27 cellular contexts compared by ENCODE assay signal in genomic region chr3:31546725-31547124, GRCh38. TPM values are rescaled to one million over a fixed set of nuclear protein-coding genes. Genes with fewer than 3 reads are reported as not detected.
DNase-seq lines count a peak whose midpoint lies in the region; ATAC-seq and TF ChIP-seq lines count a peak whose summit lies in the region.
"Had no signal": no experiment of that assay in that cellular context is flagged by ENCODE, and none has a peak within 500 bp of the region (broad histone marks: within the 10 kb centered on the region; RNA-seq: fewer than 3 reads in every experiment).

No MANE protein-coding gene starts in this region.

- peak overlapping the region; percentile 45 to 82 (median 60) for H3K27ac Mint-ChIP-seq in CD4-positive, CD25-positive, alpha-beta regulatory T cell
- peak overlapping the region; percentile 52 for H3K27ac Mint-ChIP-seq in Calu3 (ENCODE audit: unreplicated experiment)
- H3K27ac Mint-ChIP-seq in activated T-helper 17 cell treated with anti-CD3 and anti-CD28 coated beads, Interleukin-2, amount 50 U/mL, for 72 hours: peak overlapping the region; percentile 62
- H3K27ac Mint-ChIP-seq in activated naive CD8-positive, alpha-beta T cell treated with anti-CD3 and anti-CD28 coated beads for 36 hours: no peak overlapping the region
- H3K27ac Mint-ChIP-seq: activated CD4-positive, alpha-beta memory T cell treated with anti-CD3 and anti-CD28 coated beads, Interleukin-2, amount 10 ng/mL, durations not matched to agents 7 days and 5 days had no signal

- DNase-seq in CD4-positive, CD25-positive, alpha-beta regulatory T cell: no peak
- DNase-seq in Calu3 (no peak), COLO668 (lab: John Stamatoyannopoulos, UW; ENCODE audit: unreplicated experiment) (no peak), GM10266 (ENCODE audit: extremely low spot score) (no peak)
- DNase-seq in activated naive CD8-positive, alpha-beta T cell treated with anti-CD3 and anti-CD28 coated beads for 36 hours: no peak
- DNase-seq: activated CD4-positive, alpha-beta memory T cell treated with anti-CD3 and anti-CD28 coated beads, Interleukin-2, amount 10 ng/mL, durations not matched to agents 7 days and 5 days; activated CD4-positive, CD25-positive, alpha-beta regulatory T cell; activated gamma-delta T cell; activated T-cell treated with anti-CD3 and anti-CD28 coated beads for 4 hours; CD8-positive, alpha-beta memory T cell; cerebellar nuclear complex; H7; kidney; midbrain; naive thymus-derived CD8-positive, alpha-beta T cell; NCI-H1092 treated with DMSO at 0.1 percent for 48 hours; NCI-H187 treated with DMSO at 0.1 percent for 48 hours; NCI-H524 treated with DMSO at 0.1 percent for 48 hours; Peyer's patch; retina; small intestine; stimulated activated CD4-positive, alpha-beta T cell treated with anti-CD3 and anti-CD28 coated beads, Interleukin-1b, Interleukin-23, amount 100 ng/mL, for 48 hours; stimulated activated CD8-positive, alpha-beta memory T cell treated with anti-CD3 and anti-CD28 coated beads, Interleukin-4, amount 100 ng/mL, for 48 hours; stimulated activated naive CD8-positive, alpha-beta T cell treated with anti-CD3 and anti-CD28 coated beads, Interleukin-15, amount 100 ng/mL, for 72 hours; transverse colon had no signal

- no peaks in the 10 kb centered on the region for H3K27me3 ChIP-seq in CD4-positive, CD25-positive, alpha-beta regulatory T cell (ENCODE audit: control insufficient read depth, insufficient read depth, low read length)
- H3K27me3 ChIP-seq in neutrophil: no peaks in the 10 kb centered on the region
- H3K27me3 ChIP-seq: Peyer's patch, transverse colon had no signal

- intact Hi-C loops in Calu3 (cut with micrococcal nuclease; ENCODE audit: unreplicated experiment): no loop called here

- H3K4me1 Mint-ChIP-seq in CD4-positive, CD25-positive, alpha-beta regulatory T cell: peaks cover 60 to 87% (median 77%) of the 10 kb centered on the region in 4 donors
- H3K4me1 Mint-ChIP-seq in Calu3 (ENCODE audit: low read depth, unreplicated experiment): peaks cover 42% of the 10 kb centered on the region
- peaks cover 47% of the 10 kb centered on the region for H3K4me1 Mint-ChIP-seq in activated T-helper 17 cell treated with anti-CD3 and anti-CD28 coated beads, Interleukin-2, amount 50 U/mL, for 72 hours
- peaks cover 71% of the 10 kb centered on the region for H3K4me1 Mint-ChIP-seq in activated naive CD8-positive, alpha-beta T cell treated with anti-CD3 and anti-CD28 coated beads for 36 hours

- H3K27ac ChIP-seq in CD4-positive, CD25-positive, alpha-beta regulatory T cell (ENCODE audit: insufficient read depth, low read length, poor library complexity, severe bottlenecking): no peak overlapping the region
- peak overlapping the region; percentile 77 for H3K27ac ChIP-seq in neutrophil
- H3K27ac ChIP-seq: Peyer's patch, transverse colon had no signal

- H3K4me3 ChIP-seq in CD4-positive, CD25-positive, alpha-beta regulatory T cell (ENCODE audit: low read depth, low read length): no peak overlapping the region
- H3K4me3 ChIP-seq in neutrophil (ENCODE audit: low read depth in 1 of 2, low read length in 1 of 2): no peak overlapping the region
- H3K4me3 ChIP-seq: Peyer's patch, transverse colon had no signal

- H3K9me3 ChIP-seq in CD4-positive, CD25-positive, alpha-beta regulatory T cell (ENCODE audit: control insufficient read depth in 2 of 2, low read length in 2 of 2): no peaks in the 10 kb centered on the region
- no peaks in the 10 kb centered on the region for H3K9me3 ChIP-seq in neutrophil
- H3K9me3 ChIP-seq: Peyer's patch, transverse colon had no signal

- no peaks in the 10 kb centered on the region for H3K27me3 Mint-ChIP-seq in CD4-positive, CD25-positive, alpha-beta regulatory T cell
- H3K27me3 Mint-ChIP-seq in Calu3 (ENCODE audit: unreplicated experiment): no peaks in the 10 kb centered on the region
- no peaks in the 10 kb centered on the region for H3K27me3 Mint-ChIP-seq in activated T-helper 17 cell treated with anti-CD3 and anti-CD28 coated beads, Interleukin-2, amount 50 U/mL, for 72 hours
- H3K27me3 Mint-ChIP-seq in activated naive CD8-positive, alpha-beta T cell treated with anti-CD3 and anti-CD28 coated beads for 36 hours: no peaks in the 10 kb centered on the region
- H3K27me3 Mint-ChIP-seq: activated CD4-positive, alpha-beta memory T cell treated with anti-CD3 and anti-CD28 coated beads, Interleukin-2, amount 10 ng/mL, durations not matched to agents 7 days and 5 days; CD8-positive, alpha-beta memory T cell; naive thymus-derived CD8-positive, alpha-beta T cell; stimulated activated naive CD8-positive, alpha-beta T cell treated with anti-CD3 and anti-CD28 coated beads, Interleukin-15, amount 100 ng/mL, for 72 hours had no signal

- H3K9me3 Mint-ChIP-seq in CD4-positive, CD25-positive, alpha-beta regulatory T cell: no peaks in the 10 kb centered on the region
- H3K9me3 Mint-ChIP-seq in Calu3 (ENCODE audit: low read depth, unreplicated experiment): no peaks in the 10 kb centered on the region
- H3K9me3 Mint-ChIP-seq in activated T-helper 17 cell treated with anti-CD3 and anti-CD28 coated beads, Interleukin-2, amount 50 U/mL, for 72 hours: no peaks in the 10 kb centered on the region
- H3K9me3 Mint-ChIP-seq in activated naive CD8-positive, alpha-beta T cell treated with anti-CD3 and anti-CD28 coated beads for 36 hours: peaks cover 2% of the 10 kb centered on the region
- H3K9me3 Mint-ChIP-seq: activated CD4-positive, alpha-beta memory T cell treated with anti-CD3 and anti-CD28 coated beads, Interleukin-2, amount 10 ng/mL, durations not matched to agents 7 days and 5 days; CD8-positive, alpha-beta memory T cell; naive thymus-derived CD8-positive, alpha-beta T cell; stimulated activated naive CD8-positive, alpha-beta T cell treated with anti-CD3 and anti-CD28 coated beads, Interleukin-15, amount 100 ng/mL, for 72 hours had no signal

- no TSS peak for BruUV-seq in Calu3 (replicated peaks; lab: Mats Ljungman, UMichigan)

- H3K36me3 Mint-ChIP-seq in CD4-positive, CD25-positive, alpha-beta regulatory T cell: peaks cover 7% of the 10 kb centered on the region
- H3K36me3 Mint-ChIP-seq in Calu3 (ENCODE audit: insufficient read depth, unreplicated experiment): no peaks in the 10 kb centered on the region
- H3K36me3 Mint-ChIP-seq in activated T-helper 17 cell treated with anti-CD3 and anti-CD28 coated beads, Interleukin-2, amount 50 U/mL, for 72 hours (ENCODE audit: low read depth): peaks cover 16% of the 10 kb centered on the region
- H3K36me3 Mint-ChIP-seq in activated naive CD8-positive, alpha-beta T cell treated with anti-CD3 and anti-CD28 coated beads for 36 hours: peaks cover 33% of the 10 kb centered on the region

- no peaks in the 10 kb centered on the region for H3K36me3 ChIP-seq in CD4-positive, CD25-positive, alpha-beta regulatory T cell (ENCODE audit: control insufficient read depth, insufficient read depth, low read length)
- no peaks in the 10 kb centered on the region for H3K36me3 ChIP-seq in neutrophil
- H3K36me3 ChIP-seq: Peyer's patch, transverse colon had no signal

- H3K4me3 Mint-ChIP-seq in CD4-positive, CD25-positive, alpha-beta regulatory T cell: no peak overlapping the region
- peak overlapping the region; percentile 16 for H3K4me3 Mint-ChIP-seq in Calu3 (ENCODE audit: low read depth, unreplicated experiment)
- H3K4me3 Mint-ChIP-seq in activated T-helper 17 cell treated with anti-CD3 and anti-CD28 coated beads, Interleukin-2, amount 50 U/mL, for 72 hours: peak overlapping the region; percentile 47
- H3K4me3 Mint-ChIP-seq in activated naive CD8-positive, alpha-beta T cell treated with anti-CD3 and anti-CD28 coated beads for 36 hours: no peak overlapping the region
- H3K4me3 Mint-ChIP-seq: activated CD4-positive, alpha-beta memory T cell treated with anti-CD3 and anti-CD28 coated beads, Interleukin-2, amount 10 ng/mL, durations not matched to agents 7 days and 5 days had no signal

- peaks cover 29% of the 10 kb centered on the region for H3K4me1 ChIP-seq in CD4-positive, CD25-positive, alpha-beta regulatory T cell (ENCODE audit: control insufficient read depth, insufficient read depth, low read length, poor library complexity, severe bottlenecking)
- peaks cover 75 to 88% of the 10 kb centered on the region in 2 experiments for H3K4me1 ChIP-seq in neutrophil (ENCODE audit: control insufficient read depth in 1 of 2, insufficient read depth in 1 of 2, low read depth in 1 of 2, low read length in 1 of 2)

- CTCF ChIA-PET in Calu3 (lab: Charles Lee): interaction anchor here (0.9 to 1.1 kb wide), 2 partner anchors 10 to 13 kb away, joined by 3 to 4 read pairs; no protein-coding TSS in a partner anchor

- ATAC-seq in CD4-positive, CD25-positive, alpha-beta regulatory T cell (ENCODE audit: low read depth in 2 of 2): no peak
- ATAC-seq in activated T-helper 17 cell treated with anti-CD3 and anti-CD28 coated beads, Interleukin-2, amount 50 U/mL, for 72 hours (replicated peaks): peak; percentile 26
- ATAC-seq: naive thymus-derived CD8-positive, alpha-beta T cell; stimulated activated naive CD8-positive, alpha-beta T cell treated with anti-CD3 and anti-CD28 coated beads, Interleukin-15, amount 100 ng/mL, for 72 hours had no signal

- TF ChIP-seq CTCF in Calu3 (IDR thresholded peaks at IDR 0.05; ENCODE audit: unreplicated experiment): no peak
- TF ChIP-seq CTCF in neutrophil (IDR thresholded peaks at IDR 0.05): no peak
- TF ChIP-seq CTCF in GM10266 (IDR thresholded peaks at IDR 0.05; ENCODE audit: control insufficient read depth, insufficient read depth, low read depth, missing control alignments): no peak

RNA-seq across cellular contexts. Expression of gene STT3B, which starts 14.0 kb away (rescaled TPM):
- 108 TPM for total RNA-seq in CD4-positive, CD25-positive, alpha-beta regulatory T cell
- 10 to 100 TPM; 85.1 to 91.3 (median 89.5) TPM for polyA plus RNA-seq in CD4-positive, CD25-positive, alpha-beta regulatory T cell
- 138 and 202 TPM in 2 replicates for total RNA-seq in Calu3 (2022)
- total RNA-seq in activated T-helper 17 cell treated with anti-CD3 and anti-CD28 coated beads, Interleukin-2, amount 50 U/mL, for 72 hours: 100 to 1,000 TPM in 1 of 2 donors, 10 to 100 TPM in 1; 88.9 to 155 TPM
- 100 to 1,000 TPM; 113 to 115 TPM for total RNA-seq in activated naive CD8-positive, alpha-beta T cell treated with anti-CD3 and anti-CD28 coated beads for 36 hours

Comparison
In these comparisons a context has a peak if more than half of its experiments do, and no peak if none do; other contexts are left out.
1. H3K4me3 Mint-ChIP-seq: peak in Calu3 (single experiment) and activated T-helper 17 cell treated with anti-CD3 and anti-CD28 coated beads, Interleukin-2, amount 50 U/mL, for 72 hours (single experiment); none in CD4-positive, CD25-positive, alpha-beta regulatory T cell (0 of 4) and activated naive CD8-positive, alpha-beta T cell treated with anti-CD3 and anti-CD28 coated beads for 36 hours (single experiment).